In the genomic region with DNA sequence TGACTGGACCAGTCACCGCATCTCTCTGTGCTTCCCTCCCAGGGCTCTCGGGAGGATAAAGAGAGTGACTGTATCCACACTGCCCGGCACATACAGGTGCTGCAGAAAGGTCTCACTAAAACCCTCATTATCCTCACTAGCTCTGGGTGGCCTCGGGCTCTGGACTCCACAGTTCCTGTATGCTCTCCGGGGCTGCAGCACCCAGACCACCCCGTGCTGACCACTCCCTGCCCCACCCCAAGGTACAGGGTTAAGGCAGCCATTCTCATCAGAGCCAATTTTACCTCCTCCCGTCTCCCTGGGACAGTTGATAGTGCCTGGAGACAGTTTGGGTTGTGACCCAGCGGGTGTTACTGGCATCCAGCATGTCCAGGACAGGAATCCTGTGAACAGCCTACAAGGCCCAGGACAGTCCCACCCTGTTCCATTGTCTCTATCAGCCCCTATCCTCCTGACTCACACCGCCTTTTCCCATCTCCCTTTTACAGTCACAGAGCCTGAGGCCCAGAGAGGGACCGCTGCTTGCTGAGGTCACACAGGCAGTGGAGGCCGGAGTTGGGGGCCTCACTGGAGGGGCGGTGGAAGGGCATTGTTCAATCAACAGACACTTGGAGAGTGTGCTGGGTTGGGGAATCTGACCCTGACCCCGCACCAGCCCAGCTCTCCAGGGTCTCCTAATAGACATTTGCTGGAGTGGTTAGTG, we compare ENCODE assay signal across 12 cellular contexts. TPM values are rescaled to one million over a fixed set of nuclear protein-coding genes. Genes with fewer than 3 reads are reported as not detected.
DNase-seq lines count a peak whose midpoint lies in the region; ATAC-seq and TF ChIP-seq lines count a peak whose summit lies in the region.
"Had no signal": no experiment of that assay in that cellular context is flagged by ENCODE, and none has a peak within 500 bp of the region (broad histone marks: within the 10 kb centered on the region; RNA-seq: fewer than 3 reads in every experiment).

No MANE protein-coding gene starts in this region.

- ATAC-seq in left ventricle myocardium superior: no peak
- ATAC-seq in activated T-helper 17 cell treated with anti-CD3 and anti-CD28 coated beads, Interleukin-2, amount 50 U/mL, for 72 hours (replicated peaks): peak; percentile 50
- no peak for ATAC-seq in upper lobe of right lung

- H3K27ac Mint-ChIP-seq in activated T-helper 17 cell treated with anti-CD3 and anti-CD28 coated beads, Interleukin-2, amount 50 U/mL, for 72 hours: peak overlapping the region; percentile 100

- POLR2A ChIA-PET in GM10248 (lab: Yijun Ruan, JAX): no interaction called here

- peak overlapping the region; percentile 100 for H3K4me3 Mint-ChIP-seq in activated T-helper 17 cell treated with anti-CD3 and anti-CD28 coated beads, Interleukin-2, amount 50 U/mL, for 72 hours
- H3K4me3 Mint-ChIP-seq: activated B cell treated with CpG ODN at 0.5 μM for 24 hours had no signal

- no peaks in the 10 kb centered on the region for H3K36me3 ChIP-seq in left ventricle myocardium inferior
- no peaks in the 10 kb centered on the region for H3K36me3 ChIP-seq in upper lobe of right lung
- H3K36me3 ChIP-seq: cardiac muscle cell had no signal

- H3K4me1 Mint-ChIP-seq in activated T-helper 17 cell treated with anti-CD3 and anti-CD28 coated beads, Interleukin-2, amount 50 U/mL, for 72 hours: peaks cover 69% of the 10 kb centered on the region

- H3K27me3 ChIP-seq in left ventricle myocardium inferior (ENCODE audit: low read depth): no peaks in the 10 kb centered on the region
- H3K27me3 ChIP-seq in upper lobe of right lung: no peaks in the 10 kb centered on the region
- H3K27me3 ChIP-seq: cardiac muscle cell had no signal

- H3K27me3 Mint-ChIP-seq in activated T-helper 17 cell treated with anti-CD3 and anti-CD28 coated beads, Interleukin-2, amount 50 U/mL, for 72 hours: no peaks in the 10 kb centered on the region
- H3K27me3 Mint-ChIP-seq: activated B cell treated with CpG ODN at 0.5 μM for 24 hours had no signal

- no peak for TF ChIP-seq CTCF in left ventricle myocardium inferior (IDR thresholded peaks at IDR 0.05; ENCODE audit: borderline replicate concordance)
- TF ChIP-seq CTCF in upper lobe of right lung (IDR thresholded peaks at IDR 0.05): no peak
- no peak for TF ChIP-seq CTCF in GM10248 (IDR thresholded peaks at IDR 0.05; ENCODE audit: control extremely low read depth, extremely low read depth, low read depth, missing control alignments)

- intact Hi-C loops in left ventricle myocardium inferior (cut with micrococcal nuclease) (loop anchor here (1.0 kb wide), 1 partner anchor 13 kb away; no protein-coding TSS in a partner anchor), left ventricle myocardium superior (cut with micrococcal nuclease) (no loop called here), upper lobe of right lung (cut with DNase I) (no loop called here)

- CTCF ChIA-PET in GM10248 (lab: Yijun Ruan, JAX): interaction anchor here (2.2 to 10.6 kb wide), 2 partner anchors 17 to 25 kb away, joined by 7 to 122 read pairs; no protein-coding TSS in a partner anchor

- H3K36me3 Mint-ChIP-seq in activated T-helper 17 cell treated with anti-CD3 and anti-CD28 coated beads, Interleukin-2, amount 50 U/mL, for 72 hours (ENCODE audit: low read depth): peaks cover 69% of the 10 kb centered on the region

- no peak overlapping the region for H3K4me3 ChIP-seq in left ventricle myocardium inferior
- H3K4me3 ChIP-seq in upper lobe of right lung: peak overlapping the region; percentile 31
- H3K4me3 ChIP-seq: cardiac muscle cell had no signal

- H3K9me3 Mint-ChIP-seq in activated T-helper 17 cell treated with anti-CD3 and anti-CD28 coated beads, Interleukin-2, amount 50 U/mL, for 72 hours: no peaks in the 10 kb centered on the region
- H3K9me3 Mint-ChIP-seq: activated B cell treated with CpG ODN at 0.5 μM for 24 hours had no signal

- no peak overlapping the region for H3K27ac ChIP-seq in left ventricle myocardium inferior (replicated peaks)
- peak overlapping the region; percentile 24 for H3K27ac ChIP-seq in upper lobe of right lung
- H3K27ac ChIP-seq: C4-2B, cardiac muscle cell had no signal

- H3K9me3 ChIP-seq in left ventricle myocardium inferior (replicated peaks) (no peaks in the 10 kb centered on the region), upper lobe of right lung (no peaks in the 10 kb centered on the region)
- H3K9me3 ChIP-seq: SK-N-SH had no signal

- DNase-seq in left ventricle myocardium inferior (peak; percentile 5), left ventricle myocardium superior (no peak), mesenteric fat pad (ENCODE audit: low spot score) (peak; percentile 62), upper lobe of right lung (peak; percentile 52), GM10248 (ENCODE audit: extremely low spot score) (no peak), islet precursor cell (no peak), AG08395 (ENCODE audit: low spot score) (no peak)
- DNase-seq: activated B cell treated with CpG ODN at 0.5 μM for 24 hours, SK-N-SH had no signal

- H3K4me1 ChIP-seq in left ventricle myocardium inferior (peaks cover 10% of the 10 kb centered on the region), upper lobe of right lung (no peaks in the 10 kb centered on the region)

RNA-seq across cellular contexts. Expression of a gene that starts 1.7 kb away (rescaled TPM):
- total RNA-seq in left ventricle myocardium inferior (0.55 TPM), left ventricle myocardium superior (1.7 TPM), mesenteric fat pad (1.3 TPM), upper lobe of right lung (10.2 TPM)
- total RNA-seq in activated T-helper 17 cell treated with anti-CD3 and anti-CD28 coated beads, Interleukin-2, amount 50 U/mL, for 72 hours: 100 to 1,000 TPM; 176 to 233 TPM

RNA-seq across cellular contexts. Expression of a gene that starts 45.6 kb away (rescaled TPM):
- total RNA-seq in left ventricle myocardium inferior (1.8 TPM), left ventricle myocardium superior (2.3 TPM), mesenteric fat pad (5.9 TPM), upper lobe of right lung (14.4 TPM)
- total RNA-seq in activated T-helper 17 cell treated with anti-CD3 and anti-CD28 coated beads, Interleukin-2, amount 50 U/mL, for 72 hours: 10 to 100 TPM; 12.0 to 51.2 TPM

RNA-seq across cellular contexts. Expression of a gene that starts 51.3 kb away (rescaled TPM):
- 65.2 TPM for total RNA-seq in left ventricle myocardium inferior
- 60.1 TPM for total RNA-seq in left ventricle myocardium superior
- total RNA-seq in activated T-helper 17 cell treated with anti-CD3 and anti-CD28 coated beads, Interleukin-2, amount 50 U/mL, for 72 hours: 100 to 1,000 TPM in 1 of 2 donors, 10 to 100 TPM in 1; 68.7 to 148 TPM
- total RNA-seq in mesenteric fat pad: 47.6 TPM
- total RNA-seq in upper lobe of right lung: 60.7 TPM

Comparison
In these comparisons a context has a peak if more than half of its experiments do, and no peak if none do; other contexts are left out.
1. DNase-seq: peak in left ventricle myocardium inferior (single experiment), mesenteric fat pad (single experiment) and upper lobe of right lung (single experiment); none in left ventricle myocardium superior (single experiment), GM10248 (single experiment), islet precursor cell (single experiment) and AG08395 (single experiment).
2. RNA of a gene that starts 1.7 kb away (total RNA-seq): 176 to 233 TPM in activated T-helper 17 cell treated with anti-CD3 and anti-CD28 coated beads, Interleukin-2, amount 50 U/mL, for 72 hours; 10.2 TPM in upper lobe of right lung (single experiment), 1.7 TPM in left ventricle myocardium superior (single experiment), 1.3 TPM in mesenteric fat pad (single experiment) and 0.55 TPM in left ventricle myocardium inferior (single experiment); every median in the first group is over 10 times any median in the second.